23 cellular contexts compared by ENCODE assay signal in genomic region chr2:45707661-45708060, GRCh38.
"Had no signal": no experiment of that assay in that cellular context is flagged by ENCODE, and none has a peak within 500 bp of the region (broad histone marks: within the 10 kb centered on the region; RNA-seq: fewer than 3 reads in every experiment).

No MANE protein-coding gene starts in this region.

- H3K27me3 Mint-ChIP-seq: activated CD8-positive, alpha-beta T cell treated with anti-CD3 and anti-CD28 coated beads for 36 hours; activated naive CD8-positive, alpha-beta T cell treated with anti-CD3 and anti-CD28 coated beads, Interleukin-2, amount 10 ng/mL, durations not matched to agents 7 days and 5 days had no signal

- H3K4me1 Mint-ChIP-seq: activated naive CD8-positive, alpha-beta T cell treated with anti-CD3 and anti-CD28 coated beads, Interleukin-2, amount 10 ng/mL, durations not matched to agents 7 days and 5 days had no signal

- H3K36me3 ChIP-seq: adrenal gland, SJSA1 had no signal

- H3K9me3 ChIP-seq: adrenal gland, SJSA1 had no signal

- DNase-seq: activated CD4-positive, alpha-beta T cell treated with anti-CD3 and anti-CD28 coated beads for 4 hours; activated CD8-positive, alpha-beta memory T cell treated with anti-CD3 and anti-CD28 coated beads, Interleukin-2, amount 50 U/mL, for 4 hours; activated CD8-positive, alpha-beta T cell treated with anti-CD3 and anti-CD28 coated beads for 36 hours; activated naive CD4-positive, alpha-beta T cell treated with anti-CD3 and anti-CD28 coated beads, Interleukin-2, amount 50 U/mL, for 16 hours; activated naive CD8-positive, alpha-beta T cell treated with anti-CD3 and anti-CD28 coated beads, Interleukin-2, amount 10 ng/mL, durations not matched to agents 7 days and 5 days; activated T-cell treated with anti-CD3 and anti-CD28 coated beads, Interleukin-2, amount 50 U/mL, for 72 hours; aorta; central memory CD4-positive, alpha-beta T cell; Kasumi-1; NCI-H1048; NCI-H146; NCI-H187 treated with DMSO at 0.1 percent for 48 hours; NCI-H2081 treated with DMSO at 0.1 percent for 48 hours; NCI-H524; NCI-H748 treated with DMSO at 0.1 percent for 48 hours; Right ventricle myocardium superior; RPMI8226 had no signal

- H3K27me3 ChIP-seq: adrenal gland, SJSA1 had no signal

- H3K4me3 ChIP-seq: adrenal gland, K562, SJSA1 had no signal

- H3K27ac Mint-ChIP-seq: activated CD8-positive, alpha-beta T cell treated with anti-CD3 and anti-CD28 coated beads for 36 hours; activated naive CD8-positive, alpha-beta T cell treated with anti-CD3 and anti-CD28 coated beads, Interleukin-2, amount 10 ng/mL, durations not matched to agents 7 days and 5 days; activated T-cell treated with anti-CD3 and anti-CD28 coated beads, Interleukin-2, amount 50 U/mL, for 72 hours; T-helper 1 cell treated with Interleukin-12 subunit alpha and Interleukin-12 subunit beta and Interleukin-4 antibody, amounts not matched to agents 30 μg/mL and 1 μg/mL, for 36 hours had no signal

- ATAC-seq: activated CD4-positive, CD25-positive, alpha-beta regulatory T cell treated with anti-CD3 and anti-CD28 coated beads, Interleukin-2, amount 50 U/mL, for 24 hours; activated CD8-positive, alpha-beta T cell treated with anti-CD3 and anti-CD28 coated beads for 36 hours; activated T-cell treated with anti-CD3 and anti-CD28 coated beads, Interleukin-2, amount 50 U/mL, for 72 hours; K562; Panc1 had no signal

- H3K4me1 ChIP-seq: SJSA1 had no signal

- H3K27ac ChIP-seq: adrenal gland, SJSA1 had no signal

- H3K4me3 Mint-ChIP-seq: activated CD8-positive, alpha-beta T cell treated with anti-CD3 and anti-CD28 coated beads for 36 hours; activated naive CD8-positive, alpha-beta T cell treated with anti-CD3 and anti-CD28 coated beads, Interleukin-2, amount 10 ng/mL, durations not matched to agents 7 days and 5 days; activated T-cell treated with anti-CD3 and anti-CD28 coated beads, Interleukin-2, amount 50 U/mL, for 72 hours; T-helper 1 cell treated with Interleukin-12 subunit alpha and Interleukin-12 subunit beta and Interleukin-4 antibody, amounts not matched to agents 30 μg/mL and 1 μg/mL, for 36 hours had no signal
